Comparison of ENCODE assay signal across 8 cellular contexts in genomic region chr2:224638338-224638823, GRCh38. TPM values are rescaled to one million over a fixed set of nuclear protein-coding genes. Genes with fewer than 3 reads are reported as not detected.
DNase-seq lines count a peak whose midpoint lies in the region; ATAC-seq and TF ChIP-seq lines count a peak whose summit lies in the region.

No MANE protein-coding gene starts in this region.

- no peak overlapping the region for H3K4me3 ChIP-seq in testis
- H3K4me3 ChIP-seq in right cardiac atrium (ENCODE audit: low read length) = no peak overlapping the region

- H3K27me3 ChIP-seq in testis (no peaks in the 10 kb centered on the region), right cardiac atrium (ENCODE audit: control insufficient read depth, insufficient read depth) (no peaks in the 10 kb centered on the region)

- no peaks in the 10 kb centered on the region for H3K27me3 Mint-ChIP-seq in activated T-cell treated with anti-CD3 and anti-CD28 coated beads, Interleukin-2, amount 50 U/mL, for 24 hours

- no peaks in the 10 kb centered on the region for H3K36me3 Mint-ChIP-seq in activated T-cell treated with anti-CD3 and anti-CD28 coated beads, Interleukin-2, amount 50 U/mL, for 24 hours (ENCODE audit: low read depth)

- H3K27ac ChIP-seq in testis (peak overlapping the region; percentile 2 to 69), right cardiac atrium (ENCODE audit: low read length) (no peak overlapping the region)

- peak overlapping the region; percentile 93 for H3K27ac Mint-ChIP-seq in activated T-cell treated with anti-CD3 and anti-CD28 coated beads, Interleukin-2, amount 50 U/mL, for 24 hours

- H3K9me3 Mint-ChIP-seq in activated T-cell treated with anti-CD3 and anti-CD28 coated beads, Interleukin-2, amount 50 U/mL, for 24 hours = no peaks in the 10 kb centered on the region

- H3K9me3 ChIP-seq in testis (no peaks in the 10 kb centered on the region), right cardiac atrium (ENCODE audit: control insufficient read depth, low read length) (no peaks in the 10 kb centered on the region)

- peaks cover 13% of the 10 kb centered on the region for H3K4me1 Mint-ChIP-seq in activated T-cell treated with anti-CD3 and anti-CD28 coated beads, Interleukin-2, amount 50 U/mL, for 24 hours (ENCODE audit: low read depth)

- no peaks in the 10 kb centered on the region for H3K36me3 ChIP-seq in testis (ENCODE audit: low read depth, missing control alignments)

- DNase-seq in GM10266 (ENCODE audit: extremely low spot score) = peak; percentile 66
- peak; percentile 82 for DNase-seq in KBM-7
- peak; percentile 52 for DNase-seq in activated T-cell treated with anti-CD3 and anti-CD28 coated beads, Interleukin-2, amount 50 U/mL, for 24 hours
- peak; percentile 74 for DNase-seq in testis
- DNase-seq in NCI-H2081 (lab: John Stamatoyannopoulos, UW) = no peak
- DNase-seq in right cardiac atrium = no peak
- no peak for DNase-seq in ecto neural progenitor cell (ENCODE audit: low spot score)

- peak overlapping the region; percentile 54 for H3K4me3 Mint-ChIP-seq in activated T-cell treated with anti-CD3 and anti-CD28 coated beads, Interleukin-2, amount 50 U/mL, for 24 hours

- WGBS in testis, 2 donors = 45 to 58% methylated on average over 8 of the region's 8 CpGs
- 58% methylated on average over 8 of the region's 8 CpGs for WGBS in right cardiac atrium

- intact Hi-C loops in testis (cut with DNase I; ENCODE audit: low total_unique reads) = no loop called here
- intact Hi-C loops in right cardiac atrium (cut with DNase I) = no loop called here

- no peak for TF ChIP-seq POLR2A in testis (IDR thresholded peaks at IDR 0.05)

- in situ Hi-C loops in KBM-7 (cut with MboI; ENCODE audit: low pct_unique_long_range_greater_than_20kb, low sequenced_read_pairs) = no loop called here

- H3K4me1 ChIP-seq in testis = no peaks in the 10 kb centered on the region
- H3K4me1 ChIP-seq in right cardiac atrium (ENCODE audit: control insufficient read depth, insufficient read depth, low read length) = no peaks in the 10 kb centered on the region

- TF ChIP-seq CTCF in GM10266 (IDR thresholded peaks at IDR 0.05; ENCODE audit: control insufficient read depth, insufficient read depth, low read depth, missing control alignments) (no peak), testis (IDR thresholded peaks at IDR 0.05) (no peak)

- peak; percentile 94 for ATAC-seq in GM21529 (IDR thresholded peaks at IDR 0.05; ENCODE audit: unreplicated experiment)
- ATAC-seq in right cardiac atrium = no peak

RNA-seq across cellular contexts. Expression of gene CUL3, which starts 53.2 kb away (rescaled TPM):
- total RNA-seq in testis (100 to 1,000 TPM; 184 to 256 TPM), right cardiac atrium (10 to 100 TPM; 61.2 to 72.4 (median 65.2) TPM)
- polyA plus RNA-seq in testis (ENCODE audit: insufficient read depth, low read depth, low replicate concordance) (442 TPM), right cardiac atrium (71.6 TPM)

Comparison
In these comparisons a context has a peak if more than half of its experiments do, and no peak if none do; other contexts are left out.
1. DNase-seq: peak in GM10266 (single experiment), KBM-7 (single experiment), activated T-cell treated with anti-CD3 and anti-CD28 coated beads, Interleukin-2, amount 50 U/mL, for 24 hours (single experiment) and testis (single experiment); none in NCI-H2081 (0 of 2), right cardiac atrium (0 of 3) and ecto neural progenitor cell (single experiment).